Comparison of ENCODE assay signal across 11 cellular contexts in the genomic region with DNA sequence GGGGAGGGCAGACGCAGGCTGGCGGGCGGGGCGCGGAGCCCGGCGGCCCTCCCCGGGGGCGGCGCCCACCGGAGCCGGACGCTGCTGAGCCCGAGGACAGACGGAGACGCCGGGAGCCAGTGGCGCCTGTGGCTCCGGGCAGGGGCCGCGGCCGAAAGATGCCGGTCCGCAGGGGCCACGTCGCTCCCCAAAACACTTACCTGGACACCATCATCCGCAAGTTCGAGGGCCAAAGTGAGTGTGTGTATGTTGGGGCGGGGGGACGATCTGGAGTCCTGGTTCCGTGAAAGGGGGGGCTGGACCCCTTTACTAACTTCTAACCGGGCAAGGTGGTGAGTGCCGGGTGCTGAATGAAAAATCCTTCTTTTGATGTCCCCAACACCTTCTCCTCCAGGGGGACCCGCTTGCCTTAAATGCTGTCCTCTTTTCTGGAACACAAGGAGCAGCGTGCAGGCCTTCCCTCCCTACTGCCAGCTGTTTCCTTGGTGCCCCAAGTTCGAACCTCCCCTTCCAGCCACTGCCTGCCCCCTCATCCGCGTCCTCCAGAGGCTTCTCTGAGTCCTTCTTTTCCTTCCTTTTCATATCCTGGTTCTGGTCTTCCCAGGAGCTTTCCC. TPM values are rescaled to one million over a fixed set of nuclear protein-coding genes. Genes with fewer than 3 reads are reported as not detected.
DNase-seq lines count a peak whose midpoint lies in the region; ATAC-seq and TF ChIP-seq lines count a peak whose summit lies in the region.
"Had no signal": no experiment of that assay in that cellular context is flagged by ENCODE, and none has a peak within 500 bp of the region (broad histone marks: within the 10 kb centered on the region; RNA-seq: fewer than 3 reads in every experiment).

Gene KCNH6 (plus strand): TSS at position 103 of the 614 bp plus-strand sequence. CDS start 56 bp downstream, at position 159.

- DNase-seq in AG04450 (ENCODE audit: low read depth, low spot score) (no peak), HAP-1 (ENCODE audit: low spot score in 2 of 2) (no peak), cerebellar cortex (ENCODE audit: low spot score) (peak; percentile 10), mesothelial cell of epicardium (ENCODE audit: low spot score in 2 of 2, unreplicated experiment in 2 of 2) (no peak), GM13977 (ENCODE audit: low spot score) (no peak), NCI-H1930 (lab: John Stamatoyannopoulos, UW) (no peak), transverse colon (no peak)
- DNase-seq: uterus had no signal

- H3K4me1 ChIP-seq in HAP-1 (no peaks in the 10 kb centered on the region), transverse colon (peaks cover 0 to 16% (median 10%) of the 10 kb centered on the region in 4 donors)
- H3K4me1 ChIP-seq: uterus had no signal

- CTCF ChIA-PET in AG04450 (lab: Charles Lee): interaction anchor here (0.6 kb wide), 1 partner anchor 896 kb away, joined by 5 read pairs; no protein-coding TSS in a partner anchor

- H3K4me3 ChIP-seq in AG04450 (ENCODE audit: low read depth, low read length): peak within 1 kb of the TSS; percentile 39
- H3K4me3 ChIP-seq in HAP-1: peak within 1 kb of the TSS; percentile 12
- H3K4me3 ChIP-seq in transverse colon: peak within 1 kb of the TSS in 2 of 4 donors; percentile 18 to 37
- H3K4me3 ChIP-seq: uterus had no signal

- WGBS in transverse colon (ENCODE audit: low coverage in 1 of 2), 2 donors: 12 to 56% methylated on average over 3 to 36 of the region's 38 CpGs

- H3K36me3 ChIP-seq in HAP-1 (replicated peaks): no peaks in the 10 kb centered on the region
- H3K36me3 ChIP-seq in transverse colon: no peaks in the 10 kb centered on the region
- H3K36me3 ChIP-seq: uterus had no signal

- TF ChIP-seq POLR2A in transverse colon (IDR thresholded peaks at IDR 0.05): no peak

- no peak for TF ChIP-seq EP300 in transverse colon (IDR thresholded peaks at IDR 0.05; ENCODE audit: low read depth)

- no peaks in the 10 kb centered on the region for H3K9me3 Mint-ChIP-seq in mesothelial cell of epicardium
- H3K9me3 Mint-ChIP-seq: activated naive CD8-positive, alpha-beta T cell treated with anti-CD3 and anti-CD28 coated beads for 36 hours; IgD-negative memory B cell had no signal

- H3K27ac ChIP-seq in AG04450 (ENCODE audit: low read depth, low read length) (no peak within 1 kb of the TSS), transverse colon (no peak within 1 kb of the TSS)
- H3K27ac ChIP-seq: uterus had no signal

- H3K27ac Mint-ChIP-seq in mesothelial cell of epicardium: no peak within 1 kb of the TSS
- H3K27ac Mint-ChIP-seq: activated naive CD8-positive, alpha-beta T cell treated with anti-CD3 and anti-CD28 coated beads for 36 hours had no signal

- H3K9me3 ChIP-seq in AG04450 (ENCODE audit: control insufficient read depth, insufficient read depth, low read length) (no peaks in the 10 kb centered on the region; the same call in 1 of the 2 replicates), HAP-1 (no peaks in the 10 kb centered on the region), transverse colon (no peaks in the 10 kb centered on the region)
- H3K9me3 ChIP-seq: uterus had no signal

- POLR2A ChIA-PET in AG04450 (lab: Yijun Ruan, JAX): no interaction called here

- no peak for ATAC-seq in GM18858 (IDR thresholded peaks at IDR 0.05; ENCODE audit: unreplicated experiment)

- peak within 1 kb of the TSS; percentile 37 for H3K4me3 Mint-ChIP-seq in mesothelial cell of epicardium
- H3K4me3 Mint-ChIP-seq: activated naive CD8-positive, alpha-beta T cell treated with anti-CD3 and anti-CD28 coated beads for 36 hours had no signal

- no peaks in the 10 kb centered on the region for H3K36me3 Mint-ChIP-seq in mesothelial cell of epicardium
- H3K36me3 Mint-ChIP-seq: activated naive CD8-positive, alpha-beta T cell treated with anti-CD3 and anti-CD28 coated beads for 36 hours had no signal

- peaks cover 7% of the 10 kb centered on the region for H3K4me1 Mint-ChIP-seq in mesothelial cell of epicardium
- H3K4me1 Mint-ChIP-seq: activated naive CD8-positive, alpha-beta T cell treated with anti-CD3 and anti-CD28 coated beads for 36 hours had no signal

- intact Hi-C loops in transverse colon (cut with DNase I; ENCODE audit: low total_unique reads): no loop called here

- no peak for TF ChIP-seq CTCF in AG04450 (IDR thresholded peaks at IDR 0.05; ENCODE audit: low read depth, low read length)
- no peak for TF ChIP-seq CTCF in mesothelial cell of epicardium (IDR thresholded peaks at IDR 0.05; ENCODE audit: unreplicated experiment)
- TF ChIP-seq CTCF in GM13977 (IDR thresholded peaks at IDR 0.05; ENCODE audit: extremely low read depth, insufficient read depth, missing control alignments): no peak
- no peak for TF ChIP-seq CTCF in transverse colon (IDR thresholded peaks at IDR 0.05)

- H3K27me3 ChIP-seq in AG04450 (ENCODE audit: control insufficient read depth, insufficient read depth, low read length) (peaks cover 31% of the 10 kb centered on the region), HAP-1 (ENCODE audit: low read depth) (peaks cover 16% of the 10 kb centered on the region), transverse colon (peaks cover 24% of the 10 kb centered on the region)
- H3K27me3 ChIP-seq: uterus had no signal

- in situ Hi-C loops in HAP-1 (cut with MboI; ENCODE audit: low sequenced_read_pairs): no loop called here
- in situ Hi-C loops in GM13977 (cut with MboI; ENCODE audit: low pct_unique_long_range_greater_than_20kb, low sequenced_read_pairs, unreplicated experiment): no loop called here
- in situ Hi-C loops in transverse colon (cut with MboI; ENCODE audit: low pct_ligation_motif_present in 1 of 4, low pct_unique_long_range_greater_than_20kb in 1 of 4, low sequenced_read_pairs in 3 of 4): no loop called here

- H3K27me3 Mint-ChIP-seq in mesothelial cell of epicardium (ENCODE audit: low read depth): peaks cover 81% of the 10 kb centered on the region

RNA-seq across cellular contexts. Expression of gene KCNH6, which starts in this region (rescaled TPM):
- polyA plus RNA-seq in AG04450 (2011; rRNA removed): 0.04 and 0.06 TPM in 2 replicates
- not detected in 2 replicates for polyA minus RNA-seq in AG04450 (2011; rRNA and poly(A)+ RNA removed)
- 0.16 TPM in 1 of 3 replicates, not detected in the others for total RNA-seq in mesothelial cell of epicardium
- total RNA-seq in transverse colon: under 1 TPM in 2 of 4 donors, not detected in 2; 0.48 to 0.96 TPM
- total RNA-seq: activated naive CD8-positive, alpha-beta T cell treated with anti-CD3 and anti-CD28 coated beads for 36 hours; uterus had no signal
- polyA plus RNA-seq: IgD-negative memory B cell had no signal
